In genomic region chr5:1944408-1944807, GRCh38 we compare ENCODE assay signal across 20 cellular contexts.
"Had no signal": no experiment of that assay in that cellular context is flagged by ENCODE, and none has a peak within 500 bp of the region (broad histone marks: within the 10 kb centered on the region; RNA-seq: fewer than 3 reads in every experiment).

No MANE protein-coding gene starts in this region.

- DNase-seq: Kasumi-1, MM.1S, NCI-H1092 treated with DMSO at 0.1 percent for 48 hours, NCI-H1417, NCI-H1436 treated with DMSO at 0.1 percent for 48 hours, NCI-H1694, NCI-H187 treated with DMSO at 0.1 percent for 48 hours, NCI-H2029 treated with DMSO at 0.1 percent for 48 hours, NCI-H2171 treated with DMSO at 0.1 percent for 48 hours, NCI-H2227 treated with DMSO at 0.1 percent for 48 hours, NCI-H524, NCI-H526 treated with DMSO at 0.1 percent for 48 hours, NCI-H748 treated with DMSO at 0.1 percent for 48 hours, RPMI8226, SHP77 treated with DMSO at 0.1 percent for 48 hours, SJCRH30 had no signal

- H3K4me3 ChIP-seq: K562, SJCRH30 had no signal

- H3K36me3 ChIP-seq: SJCRH30 had no signal

- H3K27ac Mint-ChIP-seq: IgD-negative memory B cell had no signal

- H3K4me3 Mint-ChIP-seq: IgD-negative memory B cell had no signal

- H3K9ac ChIP-seq: KMS-11 had no signal

- H3K4me2 ChIP-seq: KMS-11 had no signal

- H3K27ac ChIP-seq: HL-60, KMS-11, SJCRH30 had no signal

- H3K9me3 ChIP-seq: SJCRH30 had no signal

- H3K4me1 Mint-ChIP-seq: IgD-negative memory B cell had no signal

- H3K4me1 ChIP-seq: SJCRH30 had no signal

- H3K27me3 ChIP-seq: SJCRH30 had no signal

- H3K36me3 Mint-ChIP-seq: IgD-negative memory B cell had no signal
